22 cellular contexts compared by ENCODE assay signal in the genomic region with DNA sequence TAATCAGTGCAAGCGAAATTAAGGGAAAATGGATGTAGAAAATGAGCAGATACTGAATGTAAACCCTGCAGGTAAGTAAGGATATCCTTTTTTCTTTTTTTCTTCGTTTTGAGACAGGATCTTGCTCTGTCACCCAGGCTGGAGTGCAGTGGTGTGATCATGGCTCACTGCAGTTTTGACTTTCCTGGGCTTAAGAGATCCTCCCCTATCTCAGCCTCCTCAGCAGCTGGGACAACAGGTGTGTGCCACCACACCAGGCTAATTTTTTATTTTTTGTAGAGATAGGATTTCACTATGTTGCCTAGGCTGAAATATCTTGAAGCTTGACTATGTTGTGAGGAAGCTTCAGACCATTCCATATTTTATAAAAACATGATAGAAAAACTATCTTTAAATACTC. TPM values are rescaled to one million over a fixed set of nuclear protein-coding genes. Genes with fewer than 3 reads are reported as not detected.
DNase-seq lines count a peak whose midpoint lies in the region; ATAC-seq and TF ChIP-seq lines count a peak whose summit lies in the region.
"Had no signal": no experiment of that assay in that cellular context is flagged by ENCODE, and none has a peak within 500 bp of the region (broad histone marks: within the 10 kb centered on the region; RNA-seq: fewer than 3 reads in every experiment).

No MANE protein-coding gene starts in this region.

- no peak for TF ChIP-seq POLR2A in prostate gland (IDR thresholded peaks at IDR 0.05)

- peak overlapping the region; percentile 34 for H3K27ac Mint-ChIP-seq in stimulated activated naive CD8-positive, alpha-beta T cell treated with anti-CD3 and anti-CD28 coated beads, Interleukin-15, Interleukin-2, amounts not matched to agents 100 ng/mL and 50 ng/mL, for 24 hours
- H3K27ac Mint-ChIP-seq in activated CD8-positive, alpha-beta T cell treated with anti-CD3 and anti-CD28 coated beads, Interleukin-2, amount 10 ng/mL, durations not matched to agents 7 days and 5 days: peak overlapping the region; percentile 5
- H3K27ac Mint-ChIP-seq: activated naive CD4-positive, alpha-beta T cell treated with anti-CD3 and anti-CD28 coated beads, Interleukin-2, amount 10 ng/mL, durations not matched to agents 7 days and 5 days; H9 had no signal

- peaks cover 76% of the 10 kb centered on the region for H3K4me1 Mint-ChIP-seq in stimulated activated naive CD8-positive, alpha-beta T cell treated with anti-CD3 and anti-CD28 coated beads, Interleukin-15, Interleukin-2, amounts not matched to agents 100 ng/mL and 50 ng/mL, for 24 hours (ENCODE audit: low read depth)
- H3K4me1 Mint-ChIP-seq in activated CD8-positive, alpha-beta T cell treated with anti-CD3 and anti-CD28 coated beads, Interleukin-2, amount 10 ng/mL, durations not matched to agents 7 days and 5 days (ENCODE audit: low read depth): peaks cover 53% of the 10 kb centered on the region

- no peak overlapping the region for H3K4me3 ChIP-seq in prostate gland
- H3K4me3 ChIP-seq in H7 (ENCODE audit: insufficient read depth, low read depth, low read length): no peak overlapping the region
- H3K4me3 ChIP-seq: right atrium auricular region, SJSA1 had no signal

- H3K27ac ChIP-seq in prostate gland: peak overlapping the region in 1 of 2 donors; percentile 4
- H3K27ac ChIP-seq: right atrium auricular region, SJSA1, vagina had no signal

- no peaks in the 10 kb centered on the region for H3K27me3 Mint-ChIP-seq in stimulated activated naive CD8-positive, alpha-beta T cell treated with anti-CD3 and anti-CD28 coated beads, Interleukin-15, Interleukin-2, amounts not matched to agents 100 ng/mL and 50 ng/mL, for 24 hours
- H3K27me3 Mint-ChIP-seq in activated CD8-positive, alpha-beta T cell treated with anti-CD3 and anti-CD28 coated beads, Interleukin-2, amount 10 ng/mL, durations not matched to agents 7 days and 5 days (ENCODE audit: low read depth): no peaks in the 10 kb centered on the region
- H3K27me3 Mint-ChIP-seq: activated naive CD4-positive, alpha-beta T cell treated with anti-CD3 and anti-CD28 coated beads, Interleukin-2, amount 10 ng/mL, durations not matched to agents 7 days and 5 days had no signal

- no peak for DNase-seq in stimulated activated naive CD8-positive, alpha-beta T cell treated with anti-CD3 and anti-CD28 coated beads, Interleukin-15, Interleukin-2, amounts not matched to agents 100 U/mL and 50 U/mL, for 24 hours
- no peak for DNase-seq in activated CD8-positive, alpha-beta T cell treated with anti-CD3 and anti-CD28 coated beads, Interleukin-2, amount 10 ng/mL, durations not matched to agents 7 days and 5 days
- DNase-seq in myocyte (ENCODE audit: low read depth): peak; percentile 56
- DNase-seq in prostate gland (ENCODE audit: low spot score): no peak
- DNase-seq in H7: no peak
- DNase-seq: activated CD4-positive, CD25-positive, alpha-beta regulatory T cell treated with anti-CD3 and anti-CD28 coated beads, Interleukin-2, amount 50 U/mL, for 72 hours; activated CD8-positive, alpha-beta memory T cell treated with anti-CD3 and anti-CD28 coated beads, Interleukin-2, amount 50 U/mL, for 4 hours; activated naive CD4-positive, alpha-beta T cell treated with anti-CD3 and anti-CD28 coated beads, Interleukin-2, amount 10 ng/mL, durations not matched to agents 7 days and 5 days; COR-L47; foreskin fibroblast; H9; kidney glomerular epithelial cell; NCI-H1092; NCI-H526 treated with DMSO at 0.1 percent for 48 hours; PC-3; stimulated activated naive CD4-positive, alpha-beta T cell treated with Interleukin-2 at 50 U/mL for 16 hours had no signal

- H3K36me3 ChIP-seq in prostate gland: peaks cover 0 to 3% of the 10 kb centered on the region in 2 donors
- no peaks in the 10 kb centered on the region for H3K36me3 ChIP-seq in H7 (replicated peaks; ENCODE audit: control insufficient read depth, insufficient read depth, low read length)

- H3K27me3 ChIP-seq in prostate gland (replicated peaks; ENCODE audit: insufficient read depth) (no peaks in the 10 kb centered on the region), H7 (ENCODE audit: control insufficient read depth, insufficient read depth, low read length) (no peaks in the 10 kb centered on the region)
- H3K27me3 ChIP-seq: right atrium auricular region, SJSA1, vagina had no signal

- peak overlapping the region; percentile 14 for H3K4me3 Mint-ChIP-seq in stimulated activated naive CD8-positive, alpha-beta T cell treated with anti-CD3 and anti-CD28 coated beads, Interleukin-15, Interleukin-2, amounts not matched to agents 100 ng/mL and 50 ng/mL, for 24 hours
- H3K4me3 Mint-ChIP-seq in activated CD8-positive, alpha-beta T cell treated with anti-CD3 and anti-CD28 coated beads, Interleukin-2, amount 10 ng/mL, durations not matched to agents 7 days and 5 days: no peak overlapping the region
- H3K4me3 Mint-ChIP-seq: activated naive CD4-positive, alpha-beta T cell treated with anti-CD3 and anti-CD28 coated beads, Interleukin-2, amount 10 ng/mL, durations not matched to agents 7 days and 5 days; H9 had no signal

- CTCF ChIA-PET in activated CD8-positive, alpha-beta T cell treated with anti-CD3 and anti-CD28 coated beads, Interleukin-2, amount 10 ng/mL, durations not matched to agents 7 days and 5 days (lab: Charles Lee): interaction anchor here (0.8 to 2.1 kb wide), 8 partner anchors 11 to 128 kb away, joined by 3 to 8 read pairs (median 4); no protein-coding TSS in a partner anchor

- POLR2A ChIA-PET in activated CD8-positive, alpha-beta T cell treated with anti-CD3 and anti-CD28 coated beads, Interleukin-2, amount 10 ng/mL, durations not matched to agents 7 days and 5 days (lab: Charles Lee): interaction anchor here (1.7 to 1.9 kb wide), 2 partner anchors 11 kb away, joined by 5 to 10 read pairs; no protein-coding TSS in a partner anchor

- 67% methylated on average over 2 of the region's 2 CpGs for WGBS in prostate gland

- peaks cover 19% of the 10 kb centered on the region for H3K36me3 Mint-ChIP-seq in stimulated activated naive CD8-positive, alpha-beta T cell treated with anti-CD3 and anti-CD28 coated beads, Interleukin-15, Interleukin-2, amounts not matched to agents 100 ng/mL and 50 ng/mL, for 24 hours (ENCODE audit: low read depth)
- H3K36me3 Mint-ChIP-seq in activated CD8-positive, alpha-beta T cell treated with anti-CD3 and anti-CD28 coated beads, Interleukin-2, amount 10 ng/mL, durations not matched to agents 7 days and 5 days (ENCODE audit: low read depth): peaks cover 36% of the 10 kb centered on the region

- TF ChIP-seq CTCF in prostate gland (IDR thresholded peaks at IDR 0.05): no peak

- intact Hi-C loops in prostate gland (cut with DNase I): no loop called here

- no peak for ATAC-seq in stimulated activated naive CD8-positive, alpha-beta T cell treated with anti-CD3 and anti-CD28 coated beads, Interleukin-15, Interleukin-2, amounts not matched to agents 100 U/mL and 50 U/mL, for 24 hours
- ATAC-seq in activated CD8-positive, alpha-beta T cell treated with anti-CD3 and anti-CD28 coated beads, Interleukin-2, amount 10 ng/mL, durations not matched to agents 7 days and 5 days: no peak
- ATAC-seq in HG02840 (IDR thresholded peaks at IDR 0.05; ENCODE audit: low FRiP score, unreplicated experiment) (no peak), HG03378 (IDR thresholded peaks at IDR 0.05; ENCODE audit: unreplicated experiment) (no peak)
- ATAC-seq: PC-3 had no signal

- no peaks in the 10 kb centered on the region for H3K9me3 ChIP-seq in prostate gland
- H3K9me3 ChIP-seq: right atrium auricular region, SJSA1, vagina had no signal

- H3K9me3 Mint-ChIP-seq in stimulated activated naive CD8-positive, alpha-beta T cell treated with anti-CD3 and anti-CD28 coated beads, Interleukin-15, Interleukin-2, amounts not matched to agents 100 ng/mL and 50 ng/mL, for 24 hours: no peaks in the 10 kb centered on the region
- no peaks in the 10 kb centered on the region for H3K9me3 Mint-ChIP-seq in activated CD8-positive, alpha-beta T cell treated with anti-CD3 and anti-CD28 coated beads, Interleukin-2, amount 10 ng/mL, durations not matched to agents 7 days and 5 days (ENCODE audit: insufficient read depth)
- H3K9me3 Mint-ChIP-seq: activated naive CD4-positive, alpha-beta T cell treated with anti-CD3 and anti-CD28 coated beads, Interleukin-2, amount 10 ng/mL, durations not matched to agents 7 days and 5 days; H9 had no signal

- H3K4me1 ChIP-seq in prostate gland (replicated peaks): peaks cover 8% of the 10 kb centered on the region

RNA-seq across cellular contexts. Expression of gene PDCD4, which starts 4.3 kb away (rescaled TPM):
- 10 to 100 TPM; 97.1 to 98.4 TPM for total RNA-seq in activated CD8-positive, alpha-beta T cell treated with anti-CD3 and anti-CD28 coated beads, Interleukin-2, amount 10 ng/mL, durations not matched to agents 7 days and 5 days
- total RNA-seq in myocyte (36.2 and 37.0 TPM in 2 replicates), prostate gland (100 to 1,000 TPM; 104 to 120 TPM)
- 112 TPM for polyA plus RNA-seq in myocyte (2012)
- total RNA-seq in H7 (2014; rRNA removed; shearing (Covaris generic)): 9.0 and 17.4 TPM in 2 replicates

RNA-seq across cellular contexts. Expression of gene BBIP1, which starts 43.0 kb away (rescaled TPM):
- total RNA-seq in activated CD8-positive, alpha-beta T cell treated with anti-CD3 and anti-CD28 coated beads, Interleukin-2, amount 10 ng/mL, durations not matched to agents 7 days and 5 days: 10 to 100 TPM; 20.7 to 21.1 TPM
- 18.4 and 22.3 TPM in 2 replicates for total RNA-seq in myocyte
- 25.7 TPM for polyA plus RNA-seq in myocyte (2012)
- 10 to 100 TPM; 18.8 to 20.9 TPM for total RNA-seq in prostate gland
- total RNA-seq in H7 (2014; rRNA removed; shearing (Covaris generic)): 15.9 and 24.1 TPM in 2 replicates

RNA-seq across cellular contexts. Expression of gene SHOC2, which starts 43.4 kb away (rescaled TPM):
- total RNA-seq in activated CD8-positive, alpha-beta T cell treated with anti-CD3 and anti-CD28 coated beads, Interleukin-2, amount 10 ng/mL, durations not matched to agents 7 days and 5 days: 10 to 100 TPM; 40.0 to 43.2 TPM
- 32.4 and 32.6 TPM in 2 replicates for total RNA-seq in myocyte
- 18.9 TPM for polyA plus RNA-seq in myocyte (2012)
- total RNA-seq in prostate gland: 10 to 100 TPM; 31.3 to 56.1 TPM
- 17.5 and 19.3 TPM in 2 replicates for total RNA-seq in H7 (2014; rRNA removed; shearing (Covaris generic))
